ENCODE assay signal across 8 cellular contexts in the genomic region with DNA sequence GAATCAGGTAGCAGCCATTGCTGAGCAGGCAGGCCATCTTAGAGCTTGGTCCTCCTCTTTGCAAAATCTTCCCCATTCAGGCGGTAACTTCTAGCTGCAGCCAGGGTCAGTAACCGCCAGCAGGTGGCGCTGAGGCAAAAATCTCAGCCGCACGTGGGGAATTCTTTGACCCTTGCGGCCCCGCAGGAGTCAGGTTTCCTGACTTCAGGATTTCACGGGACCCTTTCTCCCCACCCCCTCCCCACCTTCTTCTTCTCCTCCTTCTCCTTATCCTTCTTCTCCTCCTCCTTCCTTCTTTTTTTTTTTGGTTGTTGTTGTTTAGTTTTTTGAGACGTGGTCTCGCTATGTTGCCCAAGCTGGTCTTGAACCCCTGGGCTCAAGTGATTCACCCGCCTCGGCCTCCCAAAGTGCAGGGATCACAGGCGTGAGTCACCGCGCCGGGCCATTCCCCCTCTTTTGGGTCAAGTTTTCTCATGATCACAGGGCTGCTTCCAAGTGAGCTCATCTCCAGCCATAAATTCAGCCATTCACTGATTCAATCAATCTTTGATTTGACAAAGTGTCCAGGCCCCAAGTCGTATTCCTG. TPM values are rescaled to one million over a fixed set of nuclear protein-coding genes. Genes with fewer than 3 reads are reported as not detected.
DNase-seq lines count a peak whose midpoint lies in the region; ATAC-seq and TF ChIP-seq lines count a peak whose summit lies in the region.

No MANE protein-coding gene starts in this region.

- no peak for TF ChIP-seq EP300 in transverse colon (IDR thresholded peaks at IDR 0.05; ENCODE audit: low read depth)

- H3K4me1 Mint-ChIP-seq in activated T-helper 17 cell treated with anti-CD3 and anti-CD28 coated beads, Interleukin-2, amount 50 U/mL, for 72 hours: no peaks in the 10 kb centered on the region

- CTCF ChIA-PET in HEK293 (lab: Yijun Ruan, JAX): interaction anchor here (0.6 to 7.1 kb wide), 42 partner anchors 12 to 617 kb away, joined by 3 to 329 read pairs (median 4); partner anchors contain the start of genes TENT5B and TRNP1

- H3K36me3 Mint-ChIP-seq in activated T-helper 17 cell treated with anti-CD3 and anti-CD28 coated beads, Interleukin-2, amount 50 U/mL, for 72 hours (ENCODE audit: low read depth): no peaks in the 10 kb centered on the region

- H3K4me3 ChIP-seq in HEK293 (ENCODE audit: low read depth, low read length) (no peak overlapping the region), parathyroid adenoma (ENCODE audit: low read depth, low read length) (no peak overlapping the region), transverse colon (no peak overlapping the region)

- peak; percentile 50 for ATAC-seq in activated T-helper 17 cell treated with anti-CD3 and anti-CD28 coated beads, Interleukin-2, amount 50 U/mL, for 72 hours (replicated peaks)
- no peak for ATAC-seq in GM18873 (IDR thresholded peaks at IDR 0.05; ENCODE audit: low FRiP score, unreplicated experiment)

- POLR2A ChIA-PET in HEK293 (lab: Yijun Ruan, JAX): interaction anchor here (0.6 kb wide), 1 partner anchor 92 kb away, joined by 4 read pairs; no protein-coding TSS in a partner anchor

- H3K27ac ChIP-seq in HEK293 (ENCODE audit: extremely low read depth, low read depth, low read length): no peak overlapping the region
- H3K27ac ChIP-seq in parathyroid adenoma: no peak overlapping the region
- no peak overlapping the region for H3K27ac ChIP-seq in transverse colon

- DNase-seq in CD1c-positive myeloid dendritic cell (ENCODE audit: extremely low spot score): peak; percentile 74
- peak; percentile 52 for DNase-seq in RPMI7951 (ENCODE audit: low read depth)
- DNase-seq in germinal center (ENCODE audit: low spot score): peak; percentile 70
- peak; percentile 72 for DNase-seq in transverse colon

- no peaks in the 10 kb centered on the region for H3K36me3 ChIP-seq in HEK293 (ENCODE audit: control insufficient read depth in 2 of 2, insufficient read depth in 1 of 2, low read length in 2 of 2)
- H3K36me3 ChIP-seq in parathyroid adenoma (ENCODE audit: control insufficient read depth, insufficient read depth, low read length): no peaks in the 10 kb centered on the region
- H3K36me3 ChIP-seq in transverse colon: no peaks in the 10 kb centered on the region

- H3K27ac Mint-ChIP-seq in activated T-helper 17 cell treated with anti-CD3 and anti-CD28 coated beads, Interleukin-2, amount 50 U/mL, for 72 hours: no peak overlapping the region

- no peak overlapping the region for H3K9ac ChIP-seq in parathyroid adenoma

- peak overlapping the region; percentile 73 for H3K4me3 Mint-ChIP-seq in activated T-helper 17 cell treated with anti-CD3 and anti-CD28 coated beads, Interleukin-2, amount 50 U/mL, for 72 hours

- no peaks in the 10 kb centered on the region for H3K9me3 Mint-ChIP-seq in activated T-helper 17 cell treated with anti-CD3 and anti-CD28 coated beads, Interleukin-2, amount 50 U/mL, for 72 hours

- H3K9me3 ChIP-seq in HEK293 (ENCODE audit: control insufficient read depth, insufficient read depth, low read depth, low read length): no peaks in the 10 kb centered on the region
- no peaks in the 10 kb centered on the region for H3K9me3 ChIP-seq in parathyroid adenoma (ENCODE audit: control insufficient read depth, low read length)
- no peaks in the 10 kb centered on the region for H3K9me3 ChIP-seq in transverse colon

- TF ChIP-seq CTCF in HEK293 (tag by site-specific recombination; IDR thresholded peaks at IDR 0.05) (peak; percentile 80), parathyroid adenoma (IDR thresholded peaks at IDR 0.05) (peak; percentile 65), transverse colon (IDR thresholded peaks at IDR 0.05) (peak; percentile 86 to 90 (median 87))

- H3K4me2 ChIP-seq in parathyroid adenoma (ENCODE audit: low read length): no peak overlapping the region

- TF ChIP-seq POLR2A in transverse colon (IDR thresholded peaks at IDR 0.05): no peak

- no peaks in the 10 kb centered on the region for H3K4me1 ChIP-seq in HEK293 (ENCODE audit: control insufficient read depth, insufficient read depth, low read length)
- no peaks in the 10 kb centered on the region for H3K4me1 ChIP-seq in parathyroid adenoma
- H3K4me1 ChIP-seq in transverse colon: peaks cover 3 to 20% (median 5%) of the 10 kb centered on the region in 4 donors

- H3K79me2 ChIP-seq in parathyroid adenoma: no peaks in the 10 kb centered on the region

- intact Hi-C loops in transverse colon (cut with DNase I; ENCODE audit: low total_unique reads): loop anchor here (2.0 to 5.0 kb wide), 2 partner anchors 36 to 53 kb away; no protein-coding TSS in a partner anchor

- WGBS in transverse colon (ENCODE audit: low coverage in 1 of 2), 2 donors: 16 to 22% methylated on average over 7 to 17 of the region's 17 CpGs

- no peak overlapping the region for H2AFZ ChIP-seq in parathyroid adenoma

- H3K27me3 Mint-ChIP-seq in activated T-helper 17 cell treated with anti-CD3 and anti-CD28 coated beads, Interleukin-2, amount 50 U/mL, for 72 hours: no peaks in the 10 kb centered on the region

- in situ Hi-C loops in transverse colon (cut with MboI; ENCODE audit: low pct_ligation_motif_present in 1 of 4, low pct_unique_long_range_greater_than_20kb in 1 of 4, low sequenced_read_pairs in 3 of 4): loop anchor here (5.0 to 10.0 kb wide), 3 partner anchors 46 to 51 kb away; no protein-coding TSS in a partner anchor

- H3K27me3 ChIP-seq in parathyroid adenoma (ENCODE audit: control insufficient read depth, insufficient read depth, low read length): no peaks in the 10 kb centered on the region
- H3K27me3 ChIP-seq in transverse colon: no peaks in the 10 kb centered on the region

TF ChIP-seq in HEK293, 187 proteins besides CTCF, POLR2A, EP300 and RAD21 (continues in another document):
- TF ChIP-seq KLF16 (tag by site-specific recombination; IDR thresholded peaks at IDR 0.05) (no peak), ZNF560 (tag by site-specific recombination; IDR thresholded peaks at IDR 0.05; ENCODE audit: borderline replicate concordance) (no peak), ZNF501 (tag by site-specific recombination; IDR thresholded peaks at IDR 0.05) (no peak), PRDM1 (tag by site-specific recombination; IDR thresholded peaks at IDR 0.05) (no peak), ZNF555 (tag by site-specific recombination; conservative IDR thresholded peaks at IDR 0.05) (no peak), ZNF138 (tag by site-specific recombination; IDR thresholded peaks at IDR 0.05; ENCODE audit: borderline replicate concordance) (no peak), KLF7 (tag by site-specific recombination; IDR thresholded peaks at IDR 0.05; ENCODE audit: borderline replicate concordance) (peak; percentile 47; the same call in 1 of the 2 replicates), SP7 (tag by site-specific recombination; IDR thresholded peaks at IDR 0.05) (peak; percentile 71; the same call in 1 of the 2 replicates), OSR2 (tag by site-specific recombination; IDR thresholded peaks at IDR 0.05) (no peak), ZNF292 (tag by site-specific recombination; IDR thresholded peaks at IDR 0.05; ENCODE audit: borderline replicate concordance, low read depth) (no peak), SP3 (tag by site-specific recombination; IDR thresholded peaks at IDR 0.05) (no peak), ZBTB26 (tag by site-specific recombination; optimal IDR thresholded peaks at IDR 0.05) (no peak), MYNN (tag by site-specific recombination; IDR thresholded peaks at IDR 0.05; ENCODE audit: borderline replicate concordance) (no peak), ZBTB48 (tag by site-specific recombination; IDR thresholded peaks at IDR 0.05) (peak; percentile 73)
- TF ChIP-seq, protein P1, sequence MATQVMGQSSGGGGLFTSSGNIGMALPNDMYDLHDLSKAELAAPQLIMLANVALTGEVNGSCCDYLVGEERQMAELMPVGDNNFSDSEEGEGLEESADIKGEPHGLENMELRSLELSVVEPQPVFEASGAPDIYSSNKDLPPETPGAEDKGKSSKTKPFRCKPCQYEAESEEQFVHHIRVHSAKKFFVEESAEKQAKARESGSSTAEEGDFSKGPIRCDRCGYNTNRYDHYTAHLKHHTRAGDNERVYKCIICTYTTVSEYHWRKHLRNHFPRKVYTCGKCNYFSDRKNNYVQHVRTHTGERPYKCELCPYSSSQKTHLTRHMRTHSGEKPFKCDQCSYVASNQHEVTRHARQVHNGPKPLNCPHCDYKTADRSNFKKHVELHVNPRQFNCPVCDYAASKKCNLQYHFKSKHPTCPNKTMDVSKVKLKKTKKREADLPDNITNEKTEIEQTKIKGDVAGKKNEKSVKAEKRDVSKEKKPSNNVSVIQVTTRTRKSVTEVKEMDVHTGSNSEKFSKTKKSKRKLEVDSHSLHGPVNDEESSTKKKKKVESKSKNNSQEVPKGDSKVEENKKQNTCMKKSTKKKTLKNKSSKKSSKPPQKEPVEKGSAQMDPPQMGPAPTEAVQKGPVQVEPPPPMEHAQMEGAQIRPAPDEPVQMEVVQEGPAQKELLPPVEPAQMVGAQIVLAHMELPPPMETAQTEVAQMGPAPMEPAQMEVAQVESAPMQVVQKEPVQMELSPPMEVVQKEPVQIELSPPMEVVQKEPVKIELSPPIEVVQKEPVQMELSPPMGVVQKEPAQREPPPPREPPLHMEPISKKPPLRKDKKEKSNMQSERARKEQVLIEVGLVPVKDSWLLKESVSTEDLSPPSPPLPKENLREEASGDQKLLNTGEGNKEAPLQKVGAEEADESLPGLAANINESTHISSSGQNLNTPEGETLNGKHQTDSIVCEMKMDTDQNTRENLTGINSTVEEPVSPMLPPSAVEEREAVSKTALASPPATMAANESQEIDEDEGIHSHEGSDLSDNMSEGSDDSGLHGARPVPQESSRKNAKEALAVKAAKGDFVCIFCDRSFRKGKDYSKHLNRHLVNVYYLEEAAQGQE (tag by site-specific recombination; IDR thresholded peaks at IDR 0.05): no peak

RNA-seq across cellular contexts. Expression of gene TENT5B, which starts 33.4 kb away (rescaled TPM):
- total RNA-seq in RPMI7951 (2014; rRNA removed; shearing (Covaris generic)): 2.4 and 2.8 TPM in 2 replicates
- total RNA-seq in activated T-helper 17 cell treated with anti-CD3 and anti-CD28 coated beads, Interleukin-2, amount 50 U/mL, for 72 hours: not detected
- 10 to 100 TPM in 1 of 4 donors, 1 to 10 TPM in 3; 5.2 to 22.5 (median 8.3) TPM for total RNA-seq in transverse colon

RNA-seq across cellular contexts. Expression of gene TRNP1, which starts 52.6 kb away (rescaled TPM):
- total RNA-seq in RPMI7951 (2014; rRNA removed; shearing (Covaris generic)): 4.2 and 4.6 TPM in 2 replicates
- total RNA-seq in activated T-helper 17 cell treated with anti-CD3 and anti-CD28 coated beads, Interleukin-2, amount 50 U/mL, for 72 hours: not detected
- total RNA-seq in transverse colon: 1 to 10 TPM in 2 of 4 donors, under 1 TPM in 1, not detected in 1; 0.80 to 4.1 (median 2.3) TPM
